In genomic region chr3:152817400-152817799, GRCh38 we compare ENCODE assay signal across 1 cellular context.
TF ChIP-seq lines count a peak whose summit lies in the region.

No MANE protein-coding gene starts in this region.

TF ChIP-seq in K562, 482 proteins besides CTCF, POLR2A, EP300 and RAD21 (continued from another document):
- TF ChIP-seq BRF1 (IDR thresholded peaks at IDR 0.05; ENCODE audit: borderline replicate concordance, extremely low read depth, insufficient read length) = no peak
- no peak for TF ChIP-seq SUPT5H (IDR thresholded peaks at IDR 0.05)
- no peak for TF ChIP-seq C11orf30 (IDR thresholded peaks at IDR 0.05; ENCODE audit: low read depth)
- TF ChIP-seq TRIM28 (IDR thresholded peaks at IDR 0.05) = no peak
- TF ChIP-seq ZNF431 (CRISPR knock-in tag; IDR thresholded peaks at IDR 0.05) = no peak
